In the genomic region with DNA sequence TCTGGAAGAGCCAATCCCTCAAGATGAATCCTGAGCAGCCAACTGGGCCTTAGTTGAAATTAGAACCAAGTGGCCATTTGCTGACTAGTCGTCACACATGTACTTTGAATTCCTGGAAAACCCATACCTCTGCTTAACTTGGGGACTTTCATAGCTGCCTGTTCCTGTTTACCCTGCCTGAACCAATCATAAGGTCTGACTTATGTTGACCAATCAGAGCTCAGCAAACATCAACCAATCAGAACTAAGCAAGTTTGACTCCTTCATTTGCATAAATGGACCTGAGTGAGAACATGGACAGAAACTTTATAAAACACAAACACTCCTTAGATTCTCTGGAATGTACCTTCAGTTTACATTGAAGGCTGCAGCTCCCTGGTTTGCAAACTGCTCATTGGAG, we compare ENCODE assay signal across 15 cellular contexts. TPM values are rescaled to one million over a fixed set of nuclear protein-coding genes. Genes with fewer than 3 reads are reported as not detected.
DNase-seq lines count a peak whose midpoint lies in the region; ATAC-seq, FAIRE-seq and TF ChIP-seq lines count a peak whose summit lies in the region.
"Had no signal": no experiment of that assay in that cellular context is flagged by ENCODE, and none has a peak within 500 bp of the region (broad histone marks: within the 10 kb centered on the region; RNA-seq: fewer than 3 reads in every experiment).

No MANE protein-coding gene starts in this region.

- H3K9me3 ChIP-seq in PC-3 (ENCODE audit: low read length) = no peaks in the 10 kb centered on the region
- H3K9me3 ChIP-seq in osteoblast (ENCODE audit: low read depth, low read length) = no peaks in the 10 kb centered on the region
- no peaks in the 10 kb centered on the region for H3K9me3 ChIP-seq in pancreas
- H3K9me3 ChIP-seq in Peyer's patch = no peaks in the 10 kb centered on the region
- H3K9me3 ChIP-seq: esophagus squamous epithelium had no signal

- no peak overlapping the region for H2AFZ ChIP-seq in PC-3 (ENCODE audit: low read length)
- no peak overlapping the region for H2AFZ ChIP-seq in osteoblast (ENCODE audit: low read length)
- H2AFZ ChIP-seq: parathyroid adenoma had no signal

- POLR2A ChIA-PET in PC-3 (lab: Charles Lee; ENCODE audit: unreplicated experiment) = no interaction called here

- H3K36me3 ChIP-seq in PC-3 (ENCODE audit: low read depth, low read length) (no peaks in the 10 kb centered on the region), osteoblast (ENCODE audit: insufficient read depth, low read length) (peaks cover 10% of the 10 kb centered on the region), pancreas (no peaks in the 10 kb centered on the region), Peyer's patch (no peaks in the 10 kb centered on the region)
- H3K36me3 ChIP-seq: cardiac muscle cell, esophagus squamous epithelium had no signal

- TF ChIP-seq CTCF in PC-3 (conservative IDR thresholded peaks at IDR 0.05; ENCODE audit: low read depth, low read length) = no peak
- TF ChIP-seq CTCF in osteoblast (IDR thresholded peaks at IDR 0.05; ENCODE audit: extremely low read depth, low read depth, low read length) = no peak
- no peak for TF ChIP-seq CTCF in pancreas (IDR thresholded peaks at IDR 0.05)
- TF ChIP-seq CTCF in Peyer's patch (IDR thresholded peaks at IDR 0.05) = no peak

- H3K4me3 ChIP-seq in PC-3 (ENCODE audit: low read length) = no peak overlapping the region
- H3K4me3 ChIP-seq in osteoblast (ENCODE audit: insufficient read depth, low read length) = no peak overlapping the region
- H3K4me3 ChIP-seq in pancreas = no peak overlapping the region
- no peak overlapping the region for H3K4me3 ChIP-seq in Peyer's patch
- H3K4me3 ChIP-seq: cardiac muscle cell, esophagus squamous epithelium had no signal

- H3F3A ChIP-seq in PC-3 (ENCODE audit: low read length, unreplicated experiment) = no peaks in the 10 kb centered on the region

- H3K9ac ChIP-seq in PC-3 (ENCODE audit: low read length) = no peak overlapping the region
- H3K9ac ChIP-seq: parathyroid adenoma had no signal

- H4K20me1 ChIP-seq in PC-3 (ENCODE audit: low read length) = 0 out of 2 replicates have a peak, but pooled peaks cover 3% of the 10 kb centered on the region
- peaks cover 63% of the 10 kb centered on the region for H4K20me1 ChIP-seq in osteoblast (ENCODE audit: insufficient read depth, low read length)

- H3K27ac ChIP-seq in PC-3 (ENCODE audit: low read length) = no peak overlapping the region
- peak overlapping the region; percentile 25 for H3K27ac ChIP-seq in osteoblast (ENCODE audit: low read depth, low read length)
- H3K27ac ChIP-seq in pancreas = no peak overlapping the region
- H3K27ac ChIP-seq in Peyer's patch = no peak overlapping the region
- H3K27ac ChIP-seq: cardiac muscle cell, parathyroid adenoma had no signal

- FAIRE-seq in GM12892 (lab: Jason Lieb, UNC) (peak; percentile 54), pancreas (lab: Jason Lieb, UNC) (no peak)

- no peak for ATAC-seq in PC-3
- ATAC-seq in pancreas = no peak
- ATAC-seq: left cardiac atrium had no signal

- peaks cover 83% of the 10 kb centered on the region for H3K79me2 ChIP-seq in PC-3 (ENCODE audit: low read length)
- H3K79me2 ChIP-seq in osteoblast (ENCODE audit: insufficient read depth, low read length) = peaks cover 83% of the 10 kb centered on the region
- H3K79me2 ChIP-seq: parathyroid adenoma had no signal

- H3K27me3 ChIP-seq in PC-3 (ENCODE audit: low read length) (no peaks in the 10 kb centered on the region), osteoblast (ENCODE audit: insufficient read depth, low read length) (no peaks in the 10 kb centered on the region), pancreas (no peaks in the 10 kb centered on the region), Peyer's patch (no peaks in the 10 kb centered on the region)
- H3K27me3 ChIP-seq: cardiac muscle cell, esophagus squamous epithelium had no signal

- H3K4me2 ChIP-seq in PC-3 (ENCODE audit: low read length) = no peak overlapping the region
- H3K4me2 ChIP-seq in osteoblast (ENCODE audit: insufficient read depth, low read length) = no peak overlapping the region

- DNase-seq in GM12892 (ENCODE audit: insufficient read length) (no peak), PC-3 (peak; percentile 20), fibroblast of gingiva (ENCODE audit: low read depth) (peak; percentile 38), osteoblast (ENCODE audit: insufficient read length, low spot score, missing footprints) (no peak), cerebellar nuclear complex (lab: John Stamatoyannopoulos, UW) (no peak), amniotic stem cell (lab: John Stamatoyannopoulos, UW) (no peak), pancreas (no peak), Peyer's patch (no peak)
- DNase-seq: activated T-cell treated with anti-CD3 and anti-CD28 coated beads for 4 hours, DND-41, esophagus squamous epithelium, left cardiac atrium, NCI-H1436 treated with DMSO at 0.1 percent for 48 hours had no signal

- TF ChIP-seq POLR2A in GM12892 (IDR thresholded peaks at IDR 0.05; ENCODE audit: low read depth, low read length) (no peak), Peyer's patch (IDR thresholded peaks at IDR 0.05) (no peak)

- WGBS in pancreas, 2 donors = 77 to 95% methylated on average over 1 of the region's 1 CpG

- H3K4me1 ChIP-seq in PC-3 (ENCODE audit: insufficient read depth, low read length) (peaks cover 25% of the 10 kb centered on the region), osteoblast (ENCODE audit: insufficient read depth, low read length) (peaks cover 44% of the 10 kb centered on the region), pancreas (peaks cover 11 to 23% (median 21%) of the 10 kb centered on the region in 3 donors), Peyer's patch (peaks cover 0 to 14% (median 0%) of the 10 kb centered on the region in 4 donors)

- CTCF ChIA-PET in PC-3 (lab: Charles Lee) = no interaction called here

- no TSS peak for BruUV-seq in PC-3 (replicated peaks; lab: Mats Ljungman, UMichigan)

- intact Hi-C loops in PC-3 (cut with micrococcal nuclease) (no loop called here), pancreas (cut with DNase I) (no loop called here)

- H3K9me2 ChIP-seq in PC-3 (replicated peaks; ENCODE audit: low read length) = no peaks in the 10 kb centered on the region

RNA-seq across cellular contexts. Expression of a gene that starts 50.8 kb away (rescaled TPM):
- 2.0 TPM for polyA plus RNA-seq in GM12892 (2012; ENCODE audit: missing spikeins)
- total RNA-seq in PC-3 (2014; rRNA removed) (11.0 and 11.1 TPM in 2 replicates), osteoblast (22.1 and 24.2 TPM in 2 replicates), pancreas (10 to 100 TPM in 2 of 6 donors, 1 to 10 TPM in 4; 6.0 to 12.5 (median 8.3) TPM), Peyer's patch (1 to 10 TPM; 3.7 to 9.9 (median 6.5) TPM)
- polyA plus RNA-seq in pancreas = 1 to 10 TPM; 3.8 to 6.7 TPM

Comparison
In these comparisons a context has a peak if more than half of its experiments do, and no peak if none do; other contexts are left out.
1. DNase-seq: peak in PC-3 (single experiment) and fibroblast of gingiva (single experiment); none in GM12892 (single experiment), osteoblast (single experiment), cerebellar nuclear complex (0 of 2), amniotic stem cell (single experiment), pancreas (0 of 6) and Peyer's patch (0 of 3).